Comparison of ENCODE assay signal across 1 cellular context in the genomic region with DNA sequence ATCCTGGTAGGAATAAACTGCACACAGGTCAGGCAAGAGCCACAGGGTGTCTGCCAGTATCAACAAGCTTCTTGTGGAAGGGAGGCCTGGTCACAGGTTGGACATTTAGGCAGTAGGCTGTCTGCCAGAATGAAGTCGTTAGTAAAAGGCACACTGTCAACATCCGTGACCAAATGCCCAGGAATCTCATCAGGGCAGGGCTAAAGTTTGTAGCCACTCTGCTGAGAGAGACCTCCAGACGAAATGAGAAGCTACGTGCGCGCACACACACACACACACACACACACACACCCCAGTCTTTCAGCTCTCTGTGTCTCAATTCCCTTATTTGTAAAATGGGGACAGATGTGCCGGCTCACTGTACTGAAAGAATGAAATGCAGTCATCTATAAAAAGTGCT.
TF ChIP-seq lines count a peak whose summit lies in the region.

No MANE protein-coding gene starts in this region.

TF ChIP-seq in H1, 55 proteins besides CTCF, POLR2A, EP300 and RAD21:
- no peak for TF ChIP-seq USF2 (IDR thresholded peaks at IDR 0.05; ENCODE audit: low read length)
TF ChIP-seq in H1: peak in this region for 0.
